In genomic region chr2:45652090-45653050, GRCh38 we compare ENCODE assay signal across 8 cellular contexts. TPM values are rescaled to one million over a fixed set of nuclear protein-coding genes. Genes with fewer than 3 reads are reported as not detected.
DNase-seq lines count a peak whose midpoint lies in the region; ATAC-seq and TF ChIP-seq lines count a peak whose summit lies in the region.

No MANE protein-coding gene starts in this region.

- TF ChIP-seq EP300 in neural cell (conservative IDR thresholded peaks at IDR 0.05; ENCODE audit: poor library complexity, severe bottlenecking): no peak

- peak; percentile 4 for DNase-seq in NCI-H69 (lab: John Stamatoyannopoulos, UW)
- DNase-seq in activated T-cell treated with anti-CD3 and anti-CD28 coated beads, Interleukin-2, amount 50 U/mL, for 72 hours: peak; percentile 26 to 41
- peak; percentile 70 for DNase-seq in fibroblast of pulmonary artery (ENCODE audit: low read depth)
- DNase-seq in aorta: peak; percentile 74 to 83
- DNase-seq in A172 (ENCODE audit: low spot score): no peak
- DNase-seq in NCI-H774 (lab: John Stamatoyannopoulos, UW): no peak

- no peaks in the 10 kb centered on the region for H3K79me2 ChIP-seq in neural cell (replicated peaks; ENCODE audit: insufficient read depth, low read length)

- ATAC-seq in activated T-cell treated with anti-CD3 and anti-CD28 coated beads, Interleukin-2, amount 50 U/mL, for 72 hours (replicated peaks in 1 of 2): no peak
- peak; percentile 9 for ATAC-seq in aorta (ENCODE audit: low FRiP score)

- no peak for TF ChIP-seq CTCF in fibroblast of pulmonary artery (IDR thresholded peaks at IDR 0.05; ENCODE audit: low read length, missing control alignments)
- TF ChIP-seq CTCF in neural cell (IDR thresholded peaks at IDR 0.05; ENCODE audit: poor library complexity, severe bottlenecking): no peak

- H3K4me3 Mint-ChIP-seq in activated T-cell treated with anti-CD3 and anti-CD28 coated beads, Interleukin-2, amount 50 U/mL, for 72 hours: peak overlapping the region; percentile 87 to 92

- H3K4me1 ChIP-seq in ES-I3 (ENCODE audit: insufficient read depth, low read length): no peaks in the 10 kb centered on the region
- no peaks in the 10 kb centered on the region for H3K4me1 ChIP-seq in aorta (ENCODE audit: control insufficient read depth in 1 of 2, insufficient read depth in 2 of 2, low read length in 2 of 2)

- TF ChIP-seq RAD21 in neural cell (conservative IDR thresholded peaks at IDR 0.05): no peak

- H3K4me3 ChIP-seq in fibroblast of pulmonary artery (replicated peaks; ENCODE audit: low read depth, low read length) (peak overlapping the region; percentile 84), neural cell (ENCODE audit: low read length) (peak overlapping the region; percentile 90), aorta (ENCODE audit: low read length in 2 of 2) (peak overlapping the region; percentile 72 to 88)

- H3K9ac ChIP-seq in ES-I3 (ENCODE audit: low read depth, low read length) (peak overlapping the region; percentile 89; the same call in 1 of the 2 replicates), neural cell (ENCODE audit: low read length) (peak overlapping the region; percentile 74)

- intact Hi-C loops in aorta (cut with DNase I): no loop called here

- peaks cover 11% of the 10 kb centered on the region for H3K27me3 Mint-ChIP-seq in activated T-cell treated with anti-CD3 and anti-CD28 coated beads, Interleukin-2, amount 50 U/mL, for 72 hours (ENCODE audit: low read depth)

- no peaks in the 10 kb centered on the region for H3K9me3 Mint-ChIP-seq in activated T-cell treated with anti-CD3 and anti-CD28 coated beads, Interleukin-2, amount 50 U/mL, for 72 hours

- peak overlapping the region; percentile 52 for H3K4me2 ChIP-seq in neural cell (ENCODE audit: low read length)

- no peaks in the 10 kb centered on the region for H3F3A ChIP-seq in neural cell (ENCODE audit: insufficient read depth, low read length, poor library complexity, severe bottlenecking)

- H2AFZ ChIP-seq in neural cell (ENCODE audit: low read depth, low read length): peak overlapping the region; percentile 53

- no peaks in the 10 kb centered on the region for H3K9me2 ChIP-seq in neural cell (ENCODE audit: insufficient read depth, low read length)

- H3K27ac ChIP-seq in neural cell (ENCODE audit: low read length): no peak overlapping the region
- no peak overlapping the region for H3K27ac ChIP-seq in aorta (ENCODE audit: low read depth in 1 of 2, low read length in 2 of 2)

- H3K36me3 ChIP-seq in ES-I3 (ENCODE audit: insufficient read depth, low read length) (no peaks in the 10 kb centered on the region), neural cell (ENCODE audit: insufficient read depth, low read length) (no peaks in the 10 kb centered on the region), aorta (ENCODE audit: control insufficient read depth in 1 of 2, insufficient read depth in 2 of 2, low read length in 1 of 2) (no peaks in the 10 kb centered on the region)

- H3K4me1 Mint-ChIP-seq in activated T-cell treated with anti-CD3 and anti-CD28 coated beads, Interleukin-2, amount 50 U/mL, for 72 hours (ENCODE audit: low read depth): peaks cover 29% of the 10 kb centered on the region

- no peaks in the 10 kb centered on the region for H3K9me3 ChIP-seq in ES-I3 (ENCODE audit: control insufficient read depth, insufficient read depth, low read length)
- no peaks in the 10 kb centered on the region for H3K9me3 ChIP-seq in neural cell (ENCODE audit: low read length)
- H3K9me3 ChIP-seq in aorta (ENCODE audit: control insufficient read depth, low read length): no peaks in the 10 kb centered on the region

- no peaks in the 10 kb centered on the region for H4K20me1 ChIP-seq in neural cell (ENCODE audit: insufficient read depth)

- WGBS in aorta, 2 donors: 1 to 2% methylated on average over 54 of the region's 54 CpGs

- peaks cover 2 to 5% of the 10 kb centered on the region in 2 donors for H3K36me3 Mint-ChIP-seq in activated T-cell treated with anti-CD3 and anti-CD28 coated beads, Interleukin-2, amount 50 U/mL, for 72 hours (ENCODE audit: insufficient read depth in 2 of 2)

- H3K27me3 ChIP-seq in neural cell (ENCODE audit: insufficient read depth, low read depth, low read length) (peaks cover 41% of the 10 kb centered on the region), aorta (ENCODE audit: control insufficient read depth in 1 of 2, insufficient read depth in 2 of 2, low read length in 1 of 2) (no peaks in the 10 kb centered on the region)

- peak overlapping the region; percentile 34 for H3K27ac Mint-ChIP-seq in activated T-cell treated with anti-CD3 and anti-CD28 coated beads, Interleukin-2, amount 50 U/mL, for 72 hours

TF ChIP-seq in neural cell, 6 proteins besides CTCF, POLR2A, EP300 and RAD21:
- TF ChIP-seq TAF1 (IDR thresholded peaks at IDR 0.05; ENCODE audit: low read depth) (no peak), MXI1 (conservative IDR thresholded peaks at IDR 0.05; ENCODE audit: poor library complexity, severe bottlenecking) (peak; percentile 12), REST (IDR thresholded peaks at IDR 0.05; ENCODE audit: borderline replicate concordance) (no peak)

RNA-seq across cellular contexts. Expression of gene PRKCE, which starts 0.9 kb away (rescaled TPM):
- 10 to 100 TPM; 19.3 to 35.3 TPM for total RNA-seq in activated T-cell treated with anti-CD3 and anti-CD28 coated beads, Interleukin-2, amount 50 U/mL, for 72 hours
- polyA plus RNA-seq in neural cell: 5.4 and 6.6 TPM in 2 replicates
- 13.6 and 13.9 TPM in 2 replicates for polyA minus RNA-seq in neural cell
- 10 to 100 TPM; 20.3 to 23.8 TPM for total RNA-seq in aorta
- polyA plus RNA-seq in aorta: 1 to 10 TPM; 1.5 to 2.0 TPM
- total RNA-seq in A172 (2014; rRNA removed; shearing (Covaris generic)): 16.3 and 17.7 TPM in 2 replicates

RNA-seq across cellular contexts. Expression of gene SRBD1, which starts 41.3 kb away (rescaled TPM):
- total RNA-seq in activated T-cell treated with anti-CD3 and anti-CD28 coated beads, Interleukin-2, amount 50 U/mL, for 72 hours: 10 to 100 TPM; 19.0 to 20.3 TPM
- 3.7 and 5.3 TPM in 2 replicates for polyA plus RNA-seq in neural cell
- 47.2 and 52.1 TPM in 2 replicates for polyA minus RNA-seq in neural cell
- total RNA-seq in aorta: 10 to 100 TPM; 14.5 to 21.2 TPM
- 1 to 10 TPM; 5.4 to 6.6 TPM for polyA plus RNA-seq in aorta
- total RNA-seq in A172 (2014; rRNA removed; shearing (Covaris generic)): 24.7 and 28.2 TPM in 2 replicates

Comparison
In these comparisons a context has a peak if more than half of its experiments do, and no peak if none do; other contexts are left out.
1. DNase-seq: peak in NCI-H69 (single experiment), activated T-cell treated with anti-CD3 and anti-CD28 coated beads, Interleukin-2, amount 50 U/mL, for 72 hours (2 of 2), fibroblast of pulmonary artery (single experiment) and aorta (2 of 2); none in A172 (single experiment) and NCI-H774 (single experiment).
2. Peak in every context shown above with its lines, with median percentiles within 50 percentile points of each other: H3K4me3 ChIP-seq.